ENCODE assay signal across 23 cellular contexts in genomic region chr2:227020416-227020815, GRCh38.
"Had no signal": no experiment of that assay in that cellular context is flagged by ENCODE, and none has a peak within 500 bp of the region (broad histone marks: within the 10 kb centered on the region; RNA-seq: fewer than 3 reads in every experiment).

No MANE protein-coding gene starts in this region.

- DNase-seq: activated CD4-positive, alpha-beta memory T cell treated with anti-CD3 and anti-CD28 coated beads, Interleukin-2, amount 10 ng/mL, durations not matched to agents 7 days and 5 days; activated CD4-positive, alpha-beta T cell treated with anti-CD3 and anti-CD28 coated beads for 1 hour; activated CD4-positive, alpha-beta T cell treated with anti-CD3 and anti-CD28 coated beads for 4 hours; activated CD4-positive, alpha-beta T cell treated with anti-CD3 and anti-CD28 coated beads, Interleukin-2, amount 10 ng/mL, durations not matched to agents 7 days and 5 days; activated CD4-positive, alpha-beta T cell treated with anti-CD3 and anti-CD28 coated beads, Interleukin-2, amount 50 U/mL, for 4 hours; activated CD8-positive, alpha-beta memory T cell treated with anti-CD3 and anti-CD28 coated beads, Interleukin-2, amount 50 U/mL, for 48 hours; activated gamma-delta T cell; activated naive CD4-positive, alpha-beta T cell; activated naive CD4-positive, alpha-beta T cell treated with anti-CD3 and anti-CD28 coated beads, Interleukin-2, amount 10 ng/mL, durations not matched to agents 7 days and 5 days; activated naive CD8-positive, alpha-beta T cell treated with anti-CD3 and anti-CD28 coated beads, Interleukin-2, amount 10 ng/mL, durations not matched to agents 7 days and 5 days; activated T-cell treated with anti-CD3 and anti-CD28 coated beads for 4 hours; activated T-cell treated with anti-CD3 and anti-CD28 coated beads, Interleukin-2, amount 50 U/mL, for 24 hours; activated T-cell treated with anti-CD3 and anti-CD28 coated beads, Interleukin-2, amount 50 U/mL, for 72 hours; effector CD8-positive, alpha-beta T cell; esophagus squamous epithelium; foreskin melanocyte; head of caudate nucleus; T-helper 1 cell; T-helper 17 cell; T1000 had no signal

- ATAC-seq: activated naive CD4-positive, alpha-beta T cell treated with anti-CD3 and anti-CD28 coated beads, Interleukin-2, amount 50 U/mL, for 72 hours; activated T-cell treated with anti-CD3 and anti-CD28 coated beads, Interleukin-2, amount 50 U/mL, for 72 hours; gastroesophageal sphincter; T-helper 17 cell; WTC11 had no signal
